In genomic region chr17:69773081-69773480, GRCh38 we compare ENCODE assay signal across 2 cellular contexts.
A peak's percentile ranks its signal among the peaks of the same experiment; 100 is the strongest.
TF ChIP-seq lines count a peak whose summit lies in the region.

No MANE protein-coding gene starts in this region.

TF ChIP-seq in SK-N-SH, 30 proteins besides CTCF, POLR2A, EP300 and RAD21 (continued from another document):
- peak; percentile 44; the same call in 1 of the 2 replicates for TF ChIP-seq NFIC (IDR thresholded peaks at IDR 0.05; ENCODE audit: borderline replicate concordance)

TF ChIP-seq in GM23338, 12 proteins besides CTCF, POLR2A, EP300 and RAD21 (continued from another document):
- TF ChIP-seq ZNF331 (CRISPR knock-in tag; IDR thresholded peaks at IDR 0.05; ENCODE audit: low read depth) (no peak), STAT1 (IDR thresholded peaks at IDR 0.05; ENCODE audit: unreplicated experiment) (no peak), ETS1 (IDR thresholded peaks at IDR 0.05) (no peak), POLR2AphosphoS5 (IDR thresholded peaks at IDR 0.05; ENCODE audit: low read depth) (no peak), NANOG (IDR thresholded peaks at IDR 0.05; ENCODE audit: borderline replicate concordance) (no peak), ZNF462 (CRISPR knock-in tag; IDR thresholded peaks at IDR 0.05) (no peak)
